Comparison of ENCODE assay signal across 8 cellular contexts in the genomic region with DNA sequence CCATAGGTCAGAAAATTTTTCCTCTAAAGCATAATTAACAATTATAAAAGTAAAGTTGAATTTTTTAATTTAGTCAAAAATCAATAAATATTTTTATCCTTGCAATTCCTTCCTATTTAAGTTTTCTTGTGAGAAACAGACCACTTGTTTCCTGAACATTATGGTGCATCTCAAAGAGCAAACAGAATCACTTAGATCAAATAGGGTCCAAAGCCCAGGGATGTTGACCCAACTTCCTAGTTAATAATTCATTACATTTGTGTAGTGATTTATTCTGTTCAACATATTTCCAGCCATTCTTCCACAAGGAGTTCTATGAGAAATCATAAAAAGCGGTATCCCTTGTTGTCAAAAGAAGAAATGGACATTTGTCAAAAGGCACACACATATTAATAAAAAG.
"Had no signal": no experiment of that assay in that cellular context is flagged by ENCODE, and none has a peak within 500 bp of the region (broad histone marks: within the 10 kb centered on the region; RNA-seq: fewer than 3 reads in every experiment).

No MANE protein-coding gene starts in this region.

- H3K36me3 Mint-ChIP-seq: IgD-negative memory B cell had no signal

- H3K4me2 ChIP-seq: GM23338 had no signal

- DNase-seq: H9, HCEC 1CT, KBM-7 had no signal

- H3K27me3 Mint-ChIP-seq: IgD-negative memory B cell had no signal

- ATAC-seq: GM23338 had no signal

- H3K9me3 Mint-ChIP-seq: GM23338, H9 had no signal

- FAIRE-seq: H1, H54, HTR-8/SVneo had no signal

- H3K4me1 Mint-ChIP-seq: IgD-negative memory B cell had no signal

- H2AFZ ChIP-seq: GM23338 had no signal

- H3K4me3 ChIP-seq: GM23338 had no signal

- H3K4me3 Mint-ChIP-seq: GM23338, H9, IgD-negative memory B cell had no signal

- H3K27ac Mint-ChIP-seq: GM23338, H9, IgD-negative memory B cell had no signal
